14 cellular contexts compared by ENCODE assay signal in genomic region chr7:51135576-51135975, GRCh38.
DNase-seq lines count a peak whose midpoint lies in the region; ATAC-seq and TF ChIP-seq lines count a peak whose summit lies in the region.
"Had no signal": no experiment of that assay in that cellular context is flagged by ENCODE, and none has a peak within 500 bp of the region (broad histone marks: within the 10 kb centered on the region; RNA-seq: fewer than 3 reads in every experiment).

No MANE protein-coding gene starts in this region.

- intact Hi-C loops in Caco-2 (cut with micrococcal nuclease; ENCODE audit: unreplicated experiment), result no loop called here

- no peak overlapping the region for H3K4me3 ChIP-seq in Caco-2 (ENCODE audit: low read depth, low read length)
- H3K4me3 ChIP-seq: A549, GM23248 had no signal

- POLR2A ChIA-PET in Caco-2 (lab: Charles Lee), result no interaction called here

- H3K27ac Mint-ChIP-seq in Caco-2 (ENCODE audit: unreplicated experiment), result no peak overlapping the region
- H3K27ac Mint-ChIP-seq: CD14-positive monocyte; CD8-positive, alpha-beta T cell had no signal

- CTCF ChIA-PET in Caco-2 (lab: Charles Lee), result interaction anchor here (0.7 kb wide), 1 partner anchor 27 kb away, joined by 6 read pairs; no protein-coding TSS in a partner anchor

- no peaks in the 10 kb centered on the region for H3K4me1 ChIP-seq in Caco-2

- no peak for TF ChIP-seq CTCF in Caco-2 (IDR thresholded peaks at IDR 0.05; ENCODE audit: insufficient read depth in 1 of 2, low read depth in 1 of 2, low read length in 1 of 2, severe bottlenecking in 1 of 2, unreplicated experiment in 1 of 2)

- no peaks in the 10 kb centered on the region for H3K9me3 ChIP-seq in Caco-2
- H3K9me3 ChIP-seq: A549 had no signal

- no peaks in the 10 kb centered on the region for H3K9me3 Mint-ChIP-seq in Caco-2 (ENCODE audit: unreplicated experiment)
- H3K9me3 Mint-ChIP-seq: CD8-positive, alpha-beta T cell had no signal

- no peaks in the 10 kb centered on the region for H3K27me3 Mint-ChIP-seq in Caco-2 (ENCODE audit: insufficient read depth, unreplicated experiment)

- H3K36me3 Mint-ChIP-seq in Caco-2 (ENCODE audit: insufficient read depth, unreplicated experiment), result peaks cover 45% of the 10 kb centered on the region
- H3K36me3 Mint-ChIP-seq: CD14-positive monocyte; CD8-positive, alpha-beta T cell had no signal

- no TSS peak for BruUV-seq in Caco-2 (replicated peaks; lab: Mats Ljungman, UMichigan)

- ATAC-seq in HG02763 (IDR thresholded peaks at IDR 0.05; ENCODE audit: unreplicated experiment), result no peak
- ATAC-seq: A549; CD8-positive, alpha-beta T cell; HCT116 had no signal

- peaks cover 8% of the 10 kb centered on the region for H3K36me3 ChIP-seq in Caco-2 (ENCODE audit: control insufficient read depth, insufficient read depth, low read length)

- DNase-seq in EH (ENCODE audit: low read depth) (peak; percentile 21), NCI-H226 (peak; percentile 6), cerebellar cortex (ENCODE audit: low spot score) (peak; percentile 25), foreskin melanocyte (peak; percentile 49), Caco-2 (no peak), NCI-H2081 (lab: John Stamatoyannopoulos, UW) (no peak)
- DNase-seq: CD8-positive, alpha-beta T cell; COR-L47; DND-41; GM23248 had no signal

- H3K27me3 ChIP-seq in Caco-2 (replicated peaks; ENCODE audit: control insufficient read depth, insufficient read depth, low read length), result no peaks in the 10 kb centered on the region

- H3K4me3 Mint-ChIP-seq in Caco-2 (ENCODE audit: unreplicated experiment), result no peak overlapping the region
- H3K4me3 Mint-ChIP-seq: CD14-positive monocyte; CD8-positive, alpha-beta T cell had no signal

- H3K4me1 Mint-ChIP-seq in Caco-2 (ENCODE audit: low read depth, unreplicated experiment), result no peaks in the 10 kb centered on the region
- H3K4me1 Mint-ChIP-seq: CD14-positive monocyte had no signal

Comparison
In these comparisons a context has a peak if more than half of its experiments do, and no peak if none do; other contexts are left out.
1. DNase-seq: peak in EH (single experiment), NCI-H226 (single experiment), cerebellar cortex (single experiment) and foreskin melanocyte (single experiment); none in Caco-2 (0 of 2) and NCI-H2081 (0 of 2).